In the genomic region with DNA sequence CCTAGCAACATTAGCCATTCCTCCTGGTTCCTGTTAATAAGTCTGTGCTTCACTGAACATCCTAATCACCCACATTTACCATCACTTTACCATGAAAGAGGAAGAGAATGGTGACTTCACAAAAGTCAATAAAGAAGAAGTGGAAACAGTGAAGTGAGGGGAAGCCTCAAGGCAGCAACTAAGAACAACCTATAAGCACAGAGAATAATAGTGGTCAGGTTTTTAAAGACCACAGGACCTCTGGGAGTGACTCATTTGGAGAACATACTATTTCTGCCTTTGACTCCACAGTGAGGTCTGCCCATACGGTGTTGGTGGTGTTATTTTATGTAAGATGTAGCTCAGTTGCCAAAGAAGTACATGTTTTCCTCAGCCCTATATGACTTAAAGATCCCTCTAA, we compare ENCODE assay signal across 9 cellular contexts.
DNase-seq lines count a peak whose midpoint lies in the region; ATAC-seq and TF ChIP-seq lines count a peak whose summit lies in the region.
"Had no signal": no experiment of that assay in that cellular context is flagged by ENCODE, and none has a peak within 500 bp of the region (broad histone marks: within the 10 kb centered on the region; RNA-seq: fewer than 3 reads in every experiment).

No MANE protein-coding gene starts in this region.

- H3K4me3 Mint-ChIP-seq in activated CD4-positive, alpha-beta T cell treated with anti-CD3 and anti-CD28 coated beads, Interleukin-2, amount 10 ng/mL, durations not matched to agents 7 days and 5 days = no peak overlapping the region

- no peaks in the 10 kb centered on the region for H3K9me3 Mint-ChIP-seq in activated CD4-positive, alpha-beta T cell treated with anti-CD3 and anti-CD28 coated beads, Interleukin-2, amount 10 ng/mL, durations not matched to agents 7 days and 5 days

- peaks cover 28% of the 10 kb centered on the region for H3K4me1 Mint-ChIP-seq in activated CD4-positive, alpha-beta T cell treated with anti-CD3 and anti-CD28 coated beads, Interleukin-2, amount 10 ng/mL, durations not matched to agents 7 days and 5 days

- H3K4me1 ChIP-seq in PC-9 (replicated peaks; ENCODE audit: insufficient read depth) (peaks cover 17% of the 10 kb centered on the region), foreskin keratinocyte (peaks cover 46% of the 10 kb centered on the region)
- H3K4me1 ChIP-seq: parathyroid adenoma had no signal

- no peaks in the 10 kb centered on the region for H4K20me1 ChIP-seq in PC-9 (ENCODE audit: insufficient read depth)

- H3K9me2 ChIP-seq in PC-9 (ENCODE audit: insufficient read depth) = no peaks in the 10 kb centered on the region

- no peak overlapping the region for H2AFZ ChIP-seq in PC-9
- H2AFZ ChIP-seq: parathyroid adenoma had no signal

- peak; percentile 7 for DNase-seq in activated CD4-positive, alpha-beta T cell treated with anti-CD3 and anti-CD28 coated beads, Interleukin-2, amount 10 ng/mL, durations not matched to agents 7 days and 5 days
- DNase-seq in activated CD4-positive, alpha-beta T cell treated with anti-CD3 and anti-CD28 coated beads, Interleukin-2, amount 50 U/mL, for 4 hours = no peak
- no peak for DNase-seq in PC-9
- DNase-seq in foreskin keratinocyte = peak; percentile 39 to 49
- no peak for DNase-seq in epidermal melanocyte (ENCODE audit: insufficient read length, low spot score)
- DNase-seq in activated CD8-positive, alpha-beta memory T cell treated with anti-CD3 and anti-CD28 coated beads, Interleukin-2, amount 50 U/mL, for 48 hours = no peak
- DNase-seq in NCI-H345 treated with DMSO at 0.1 percent for 48 hours (lab: John Stamatoyannopoulos, UW; ENCODE audit: unreplicated experiment) = no peak

- no peaks in the 10 kb centered on the region for H3K27me3 Mint-ChIP-seq in activated CD4-positive, alpha-beta T cell treated with anti-CD3 and anti-CD28 coated beads, Interleukin-2, amount 10 ng/mL, durations not matched to agents 7 days and 5 days

- no peaks in the 10 kb centered on the region for H3K36me3 Mint-ChIP-seq in activated CD4-positive, alpha-beta T cell treated with anti-CD3 and anti-CD28 coated beads, Interleukin-2, amount 10 ng/mL, durations not matched to agents 7 days and 5 days (ENCODE audit: low read depth)

- TF ChIP-seq CTCF in PC-9 (conservative IDR thresholded peaks at IDR 0.05) (no peak), foreskin keratinocyte (conservative IDR thresholded peaks at IDR 0.05) (no peak)

- no peaks in the 10 kb centered on the region for H3K36me3 ChIP-seq in PC-9 (ENCODE audit: low read depth)

- H3K79me2 ChIP-seq in PC-9 (ENCODE audit: low read depth) = no peaks in the 10 kb centered on the region
- H3K79me2 ChIP-seq: parathyroid adenoma had no signal

- H3K4me2 ChIP-seq in PC-9 = peak overlapping the region; percentile 43

- no peak overlapping the region for H3K27ac Mint-ChIP-seq in activated CD4-positive, alpha-beta T cell treated with anti-CD3 and anti-CD28 coated beads, Interleukin-2, amount 10 ng/mL, durations not matched to agents 7 days and 5 days

- intact Hi-C loops in PC-9 (cut with micrococcal nuclease; ENCODE audit: unreplicated experiment) = loop anchor here (2.0 to 5.0 kb wide), 2 partner anchors 86 to 412 kb away; partner anchors contain the start of genes PPA2 and TET2

- CTCF ChIA-PET in activated CD4-positive, alpha-beta T cell treated with anti-CD3 and anti-CD28 coated beads, Interleukin-2, amount 10 ng/mL, durations not matched to agents 7 days and 5 days (lab: Charles Lee) = no interaction called here
- CTCF ChIA-PET in PC-9 (lab: Charles Lee) = no interaction called here

- no peak overlapping the region for H3K27ac ChIP-seq in PC-9
- peak overlapping the region; percentile 58 for H3K27ac ChIP-seq in foreskin keratinocyte
- H3K27ac ChIP-seq: parathyroid adenoma had no signal

- peak; percentile 94 for ATAC-seq in HG02938 (IDR thresholded peaks at IDR 0.05; ENCODE audit: unreplicated experiment)
- ATAC-seq in foreskin keratinocyte = peak; percentile 58

- H3K27me3 ChIP-seq in PC-9 (ENCODE audit: insufficient read depth, low read depth) (no peaks in the 10 kb centered on the region), foreskin keratinocyte (no peaks in the 10 kb centered on the region)

- H3K9me3 ChIP-seq in PC-9 (ENCODE audit: insufficient read depth, low read depth) = no peaks in the 10 kb centered on the region

- POLR2A ChIA-PET in activated CD4-positive, alpha-beta T cell treated with anti-CD3 and anti-CD28 coated beads, Interleukin-2, amount 10 ng/mL, durations not matched to agents 7 days and 5 days (lab: Charles Lee) = no interaction called here
- POLR2A ChIA-PET in PC-9 (lab: Charles Lee; ENCODE audit: unreplicated experiment) = no interaction called here

- H3K4me3 ChIP-seq in PC-9 = no peak overlapping the region

- H3F3A ChIP-seq in PC-9 (ENCODE audit: insufficient read depth, low read depth) = peaks cover 21% of the 10 kb centered on the region; the same call in 1 of the 2 replicates

- BruUV-seq in PC-9 (replicated peaks; lab: Mats Ljungman, UMichigan) = no TSS peak

Comparison
In these comparisons a context has a peak if more than half of its experiments do, and no peak if none do; other contexts are left out.
1. DNase-seq: peak in activated CD4-positive, alpha-beta T cell treated with anti-CD3 and anti-CD28 coated beads, Interleukin-2, amount 10 ng/mL, durations not matched to agents 7 days and 5 days (single experiment) and foreskin keratinocyte (2 of 2); none in activated CD4-positive, alpha-beta T cell treated with anti-CD3 and anti-CD28 coated beads, Interleukin-2, amount 50 U/mL, for 4 hours (0 of 2), PC-9 (0 of 2), epidermal melanocyte (single experiment), activated CD8-positive, alpha-beta memory T cell treated with anti-CD3 and anti-CD28 coated beads, Interleukin-2, amount 50 U/mL, for 48 hours (single experiment) and NCI-H345 treated with DMSO at 0.1 percent for 48 hours (single experiment).